Comparison of ENCODE assay signal across 15 cellular contexts in the genomic region with DNA sequence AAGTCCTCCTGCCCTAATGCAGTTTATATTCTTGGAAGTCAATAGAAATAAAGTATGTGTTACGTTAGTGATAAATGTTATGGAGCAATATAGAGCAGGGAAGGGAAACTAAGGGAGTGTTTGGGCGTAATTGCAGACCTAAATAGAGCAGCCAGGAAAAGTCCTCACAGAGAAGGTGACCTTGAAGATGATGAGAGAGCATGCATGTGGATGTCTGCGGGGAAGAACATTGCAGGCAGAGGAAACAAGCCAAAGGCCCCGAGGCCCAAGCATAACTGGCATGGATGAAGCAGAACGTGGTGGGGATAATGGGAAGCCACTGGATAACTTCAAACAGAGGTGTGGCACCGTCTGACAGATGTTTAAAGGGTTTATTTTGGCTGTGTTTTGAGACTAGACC. TPM values are rescaled to one million over a fixed set of nuclear protein-coding genes. Genes with fewer than 3 reads are reported as not detected.
DNase-seq lines count a peak whose midpoint lies in the region; ATAC-seq and TF ChIP-seq lines count a peak whose summit lies in the region.
"Had no signal": no experiment of that assay in that cellular context is flagged by ENCODE, and none has a peak within 500 bp of the region (broad histone marks: within the 10 kb centered on the region; RNA-seq: fewer than 3 reads in every experiment).

No MANE protein-coding gene starts in this region.

- no peak overlapping the region for H2AK5ac ChIP-seq in mesenchymal stem cell (ENCODE audit: low read length, severe bottlenecking)

- H3K4me1 Mint-ChIP-seq in activated T-cell treated with anti-CD3 and anti-CD28 coated beads, Interleukin-2, amount 50 U/mL, for 24 hours (ENCODE audit: low read depth): peaks cover 80% of the 10 kb centered on the region
- peaks cover 83% of the 10 kb centered on the region for H3K4me1 Mint-ChIP-seq in CD8-positive, alpha-beta T cell (ENCODE audit: low read depth)

- ATAC-seq in CD8-positive, alpha-beta T cell: no peak

- H3K14ac ChIP-seq in mesenchymal stem cell (ENCODE audit: low read length in 2 of 2): no peak overlapping the region

- no peak overlapping the region for H3K4me3 Mint-ChIP-seq in activated T-cell treated with anti-CD3 and anti-CD28 coated beads, Interleukin-2, amount 50 U/mL, for 24 hours
- H3K4me3 Mint-ChIP-seq in CD8-positive, alpha-beta T cell: no peak overlapping the region

- no peak overlapping the region for H3K18ac ChIP-seq in mesenchymal stem cell (ENCODE audit: low read depth in 1 of 2, low read length in 2 of 2)

- CTCF ChIA-PET in CD8-positive, alpha-beta T cell (lab: Charles Lee): interaction anchor here (1.0 to 1.1 kb wide), 2 partner anchors 10 to 136 kb away, joined by 3 to 4 read pairs; no protein-coding TSS in a partner anchor

- no peak overlapping the region for H2BK5ac ChIP-seq in mesenchymal stem cell (ENCODE audit: low read depth, low read length, poor library complexity, severe bottlenecking)

- no peaks in the 10 kb centered on the region for H3K36me3 Mint-ChIP-seq in activated T-cell treated with anti-CD3 and anti-CD28 coated beads, Interleukin-2, amount 50 U/mL, for 24 hours (ENCODE audit: low read depth)
- H3K36me3 Mint-ChIP-seq in CD8-positive, alpha-beta T cell: peaks cover 31% of the 10 kb centered on the region

- DNase-seq in activated T-cell treated with anti-CD3 and anti-CD28 coated beads, Interleukin-2, amount 50 U/mL, for 24 hours: no peak
- DNase-seq in activated T-cell treated with anti-CD3 and anti-CD28 coated beads for 4 hours (no peak), dorsolateral prefrontal cortex (no peak), mesenchymal stem cell (no peak), breast epithelium (ENCODE audit: low spot score in 2 of 2) (no peak), CD1c-positive myeloid dendritic cell (ENCODE audit: extremely low spot score) (no peak)
- DNase-seq in CD8-positive, alpha-beta T cell: no peak
- DNase-seq in activated CD8-positive, alpha-beta memory T cell treated with anti-CD3 and anti-CD28 coated beads, Interleukin-2, amount 50 U/mL, for 48 hours: no peak
- DNase-seq: CD4-positive, CD25-positive, alpha-beta regulatory T cell; NCI-H1436; NCI-H2029 treated with DMSO at 0.1 percent for 48 hours; NCI-H510A; Peyer's patch had no signal

- no peak overlapping the region for H2BK12ac ChIP-seq in mesenchymal stem cell (ENCODE audit: low read length in 2 of 2)

- no peak overlapping the region for H3K4ac ChIP-seq in mesenchymal stem cell (ENCODE audit: low read depth in 1 of 2, low read length in 2 of 2)

- intact Hi-C loops in CD8-positive, alpha-beta T cell (cut with DNase I, micrococcal nuclease): no loop called here
- intact Hi-C loops in dorsolateral prefrontal cortex (cut with DNase I) (no loop called here), breast epithelium (cut with DNase I; ENCODE audit: low total_unique reads) (no loop called here)

- H2BK15ac ChIP-seq in mesenchymal stem cell (ENCODE audit: low read depth, poor library complexity, severe bottlenecking): no peak overlapping the region

- no peaks in the 10 kb centered on the region for H3K36me3 ChIP-seq in CD8-positive, alpha-beta T cell (ENCODE audit: insufficient read depth, low read length)
- H3K36me3 ChIP-seq in mesenchymal stem cell (ENCODE audit: control insufficient read depth in 1 of 2, insufficient read depth in 2 of 2, low read depth in 1 of 2, low read length in 2 of 2) (peaks cover 0 to 7% of the 10 kb centered on the region in 2 experiments), breast epithelium (no peaks in the 10 kb centered on the region)
- H3K36me3 ChIP-seq: Peyer's patch had no signal

- H3K9me3 ChIP-seq in CD8-positive, alpha-beta T cell (ENCODE audit: low read length): no peaks in the 10 kb centered on the region
- no peaks in the 10 kb centered on the region for H3K9me3 ChIP-seq in mesenchymal stem cell (ENCODE audit: control insufficient read depth, low read length)
- H3K9me3 ChIP-seq in breast epithelium: no peaks in the 10 kb centered on the region
- H3K9me3 ChIP-seq: Peyer's patch had no signal

- no peak for TF ChIP-seq CTCF in CD8-positive, alpha-beta T cell (IDR thresholded peaks at IDR 0.05)
- no peak for TF ChIP-seq CTCF in dorsolateral prefrontal cortex (IDR thresholded peaks at IDR 0.05 in 54 of 56, conservative IDR thresholded peaks at IDR 0.05 in 2 of 56; ENCODE audit: low read depth in 1 of 56, partially characterized antibody in 56 of 56)
- no peak for TF ChIP-seq CTCF in breast epithelium (IDR thresholded peaks at IDR 0.05)

- H4K91ac ChIP-seq in mesenchymal stem cell (ENCODE audit: low read length): no peak overlapping the region

- no peak overlapping the region for H3K27ac ChIP-seq in CD8-positive, alpha-beta T cell (ENCODE audit: low read depth, low read length)
- H3K27ac ChIP-seq in dorsolateral prefrontal cortex (peak overlapping the region in 31 of 59 donors; percentile 1 to 59 (median 31)), mesenchymal stem cell (ENCODE audit: low read length, poor library complexity, severe bottlenecking) (no peak overlapping the region), breast epithelium (peak overlapping the region in 1 of 2 donors; percentile 20)
- H3K27ac ChIP-seq: 22Rv1, HL-60, Peyer's patch had no signal

- H3K23ac ChIP-seq in mesenchymal stem cell (ENCODE audit: low read length in 2 of 2): peak overlapping the region in 1 of 2 experiments; percentile 52

- H2BK120ac ChIP-seq in mesenchymal stem cell (ENCODE audit: low read depth, low read length): no peak overlapping the region

- POLR2A ChIA-PET in CD8-positive, alpha-beta T cell (lab: Charles Lee): no interaction called here

- H3K9ac ChIP-seq in mesenchymal stem cell (ENCODE audit: low read length): no peak overlapping the region

- 92% methylated on average over 6 of the region's 6 CpGs for WGBS in mesenchymal stem cell

- no peak overlapping the region for H3K4me2 ChIP-seq in mesenchymal stem cell (ENCODE audit: low read length, poor library complexity, severe bottlenecking)

- H3K27me3 ChIP-seq in CD8-positive, alpha-beta T cell (ENCODE audit: insufficient read depth, low read length): no peaks in the 10 kb centered on the region
- H3K27me3 ChIP-seq in dorsolateral prefrontal cortex (no peaks in the 10 kb centered on the region), mesenchymal stem cell (ENCODE audit: control insufficient read depth in 1 of 2, insufficient read depth in 1 of 2, low read length in 2 of 2) (no peaks in the 10 kb centered on the region), breast epithelium (no peaks in the 10 kb centered on the region)
- H3K27me3 ChIP-seq: Peyer's patch had no signal

- H3K27me3 Mint-ChIP-seq in activated T-cell treated with anti-CD3 and anti-CD28 coated beads, Interleukin-2, amount 50 U/mL, for 24 hours: no peaks in the 10 kb centered on the region
- no peaks in the 10 kb centered on the region for H3K27me3 Mint-ChIP-seq in CD8-positive, alpha-beta T cell (ENCODE audit: low read depth)
- H3K27me3 Mint-ChIP-seq: CD4-positive, CD25-positive, alpha-beta regulatory T cell had no signal

- peaks cover 81% of the 10 kb centered on the region for H3K4me1 ChIP-seq in CD8-positive, alpha-beta T cell (ENCODE audit: insufficient read depth, low read length)
- H3K4me1 ChIP-seq in mesenchymal stem cell (ENCODE audit: control insufficient read depth, insufficient read depth, low read depth, low read length) (no peaks in the 10 kb centered on the region), breast epithelium (peaks cover 5 to 6% of the 10 kb centered on the region in 2 donors)
- H3K4me1 ChIP-seq: Peyer's patch had no signal

- peaks cover 18% of the 10 kb centered on the region for H3K79me1 ChIP-seq in mesenchymal stem cell (replicated peaks; ENCODE audit: low read length, poor library complexity, severe bottlenecking)

- no peak overlapping the region for H3K4me3 ChIP-seq in CD8-positive, alpha-beta T cell (ENCODE audit: low read depth, low read length)
- H3K4me3 ChIP-seq in dorsolateral prefrontal cortex (no peak overlapping the region), mesenchymal stem cell (ENCODE audit: insufficient read depth in 1 of 2, low read depth in 1 of 2, low read length in 2 of 2) (no peak overlapping the region), breast epithelium (no peak overlapping the region)
- H3K4me3 ChIP-seq: Peyer's patch had no signal

- peak overlapping the region; percentile 39 for H2AFZ ChIP-seq in mesenchymal stem cell (ENCODE audit: low read depth, low read length)

- peak overlapping the region; percentile 20 for H3K27ac Mint-ChIP-seq in activated T-cell treated with anti-CD3 and anti-CD28 coated beads, Interleukin-2, amount 50 U/mL, for 24 hours
- peak overlapping the region; percentile 28 for H3K27ac Mint-ChIP-seq in CD8-positive, alpha-beta T cell

- H3K9me3 Mint-ChIP-seq in activated T-cell treated with anti-CD3 and anti-CD28 coated beads, Interleukin-2, amount 50 U/mL, for 24 hours: no peaks in the 10 kb centered on the region
- H3K9me3 Mint-ChIP-seq in CD8-positive, alpha-beta T cell: no peaks in the 10 kb centered on the region

- no peak for TF ChIP-seq POLR2A in breast epithelium (IDR thresholded peaks at IDR 0.05)

- H4K8ac ChIP-seq in mesenchymal stem cell (ENCODE audit: low read length): no peak overlapping the region

RNA-seq across cellular contexts. Expression of a gene that starts 12.5 kb away (rescaled TPM):
- 100 to 1,000 TPM; 135 to 148 TPM for total RNA-seq in CD8-positive, alpha-beta T cell
- total RNA-seq in dorsolateral prefrontal cortex (100 to 1,000 TPM; 171 to 457 (median 267) TPM), breast epithelium (100 to 1,000 TPM; 208 to 458 (median 347) TPM)
- 75.7 TPM for polyA plus RNA-seq in mesenchymal stem cell (2013, experiment 1 of 2)
- polyA plus RNA-seq in mesenchymal stem cell (2013, experiment 2 of 2): 72.5 TPM

Comparison
In these comparisons a context has a peak if more than half of its experiments do, and no peak if none do; other contexts are left out.
1. H3K27ac ChIP-seq: peak in dorsolateral prefrontal cortex (31 of 59); none in CD8-positive, alpha-beta T cell (single experiment) and mesenchymal stem cell (single experiment).